In genomic region chr9:99592834-99593584, GRCh38 we compare ENCODE assay signal across 1 cellular context.
A peak's percentile ranks its signal among the peaks of the same experiment; 100 is the strongest.
TF ChIP-seq lines count a peak whose summit lies in the region.

No MANE protein-coding gene starts in this region.

TF ChIP-seq in GM12878, 131 proteins besides CTCF, POLR2A, EP300 and RAD21 (continued from another document and continues in another):
- TF ChIP-seq, protein P1, sequence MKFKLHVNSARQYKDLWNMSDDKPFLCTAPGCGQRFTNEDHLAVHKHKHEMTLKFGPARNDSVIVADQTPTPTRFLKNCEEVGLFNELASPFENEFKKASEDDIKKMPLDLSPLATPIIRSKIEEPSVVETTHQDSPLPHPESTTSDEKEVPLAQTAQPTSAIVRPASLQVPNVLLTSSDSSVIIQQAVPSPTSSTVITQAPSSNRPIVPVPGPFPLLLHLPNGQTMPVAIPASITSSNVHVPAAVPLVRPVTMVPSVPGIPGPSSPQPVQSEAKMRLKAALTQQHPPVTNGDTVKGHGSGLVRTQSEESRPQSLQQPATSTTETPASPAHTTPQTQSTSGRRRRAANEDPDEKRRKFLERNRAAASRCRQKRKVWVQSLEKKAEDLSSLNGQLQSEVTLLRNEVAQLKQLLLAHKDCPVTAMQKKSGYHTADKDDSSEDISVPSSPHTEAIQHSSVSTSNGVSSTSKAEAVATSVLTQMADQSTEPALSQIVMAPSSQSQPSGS (IDR thresholded peaks at IDR 0.05; ENCODE audit: low read length) = peak; percentile 61; the same call in 1 of the 2 replicates
- TF ChIP-seq SIX5 (IDR thresholded peaks at IDR 0.05; ENCODE audit: low read depth, low read length, severe bottlenecking) = no peak
- no peak for TF ChIP-seq FOS (IDR thresholded peaks at IDR 0.05; ENCODE audit: borderline replicate concordance, extremely low read depth, insufficient read length)
- TF ChIP-seq TARDBP (IDR thresholded peaks at IDR 0.05; ENCODE audit: borderline replicate concordance) = no peak
- peak; percentile 54 for TF ChIP-seq JUNB (IDR thresholded peaks at IDR 0.05)
- TF ChIP-seq NFYA (IDR thresholded peaks at IDR 0.05; ENCODE audit: borderline replicate concordance, low read depth, low read length) = no peak
- TF ChIP-seq, protein P2, sequence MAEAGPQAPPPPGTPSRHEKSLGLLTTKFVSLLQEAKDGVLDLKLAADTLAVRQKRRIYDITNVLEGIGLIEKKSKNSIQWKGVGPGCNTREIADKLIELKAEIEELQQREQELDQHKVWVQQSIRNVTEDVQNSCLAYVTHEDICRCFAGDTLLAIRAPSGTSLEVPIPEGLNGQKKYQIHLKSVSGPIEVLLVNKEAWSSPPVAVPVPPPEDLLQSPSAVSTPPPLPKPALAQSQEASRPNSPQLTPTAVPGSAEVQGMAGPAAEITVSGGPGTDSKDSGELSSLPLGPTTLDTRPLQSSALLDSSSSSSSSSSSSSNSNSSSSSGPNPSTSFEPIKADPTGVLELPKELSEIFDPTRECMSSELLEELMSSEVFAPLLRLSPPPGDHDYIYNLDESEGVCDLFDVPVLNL (IDR thresholded peaks at IDR 0.05; ENCODE audit: low read depth, low read length) = no peak
- no peak for TF ChIP-seq TAF1 (IDR thresholded peaks at IDR 0.05; ENCODE audit: borderline replicate concordance, low read depth, low read length)
- TF ChIP-seq RUNX3 (IDR thresholded peaks at IDR 0.05; ENCODE audit: low read length) = peak; percentile 73; the same call in 1 of the 2 replicates
- TF ChIP-seq EGR1 (IDR thresholded peaks at IDR 0.05; ENCODE audit: borderline replicate concordance in 1 of 2, low read depth in 2 of 2, low read length in 2 of 2) = no peak
- TF ChIP-seq BCL11A (IDR thresholded peaks at IDR 0.05; ENCODE audit: low read depth, low read length) = no peak
- peak; percentile 70 for TF ChIP-seq IKZF1 (conservative IDR thresholded peaks at IDR 0.05)
- TF ChIP-seq CBFB (IDR thresholded peaks at IDR 0.05; ENCODE audit: low read depth) = 0 out of 2 replicates have a peak, but pooled peaks have one; percentile 16
- no peak for TF ChIP-seq NR2F1 (conservative IDR thresholded peaks at IDR 0.05)
- no peak for TF ChIP-seq MEF2B (IDR thresholded peaks at IDR 0.05; ENCODE audit: partially characterized antibody, poor library complexity, severe bottlenecking)
- TF ChIP-seq SMAD5 (IDR thresholded peaks at IDR 0.05; ENCODE audit: low read depth) = no peak
- TF ChIP-seq, protein P3, sequence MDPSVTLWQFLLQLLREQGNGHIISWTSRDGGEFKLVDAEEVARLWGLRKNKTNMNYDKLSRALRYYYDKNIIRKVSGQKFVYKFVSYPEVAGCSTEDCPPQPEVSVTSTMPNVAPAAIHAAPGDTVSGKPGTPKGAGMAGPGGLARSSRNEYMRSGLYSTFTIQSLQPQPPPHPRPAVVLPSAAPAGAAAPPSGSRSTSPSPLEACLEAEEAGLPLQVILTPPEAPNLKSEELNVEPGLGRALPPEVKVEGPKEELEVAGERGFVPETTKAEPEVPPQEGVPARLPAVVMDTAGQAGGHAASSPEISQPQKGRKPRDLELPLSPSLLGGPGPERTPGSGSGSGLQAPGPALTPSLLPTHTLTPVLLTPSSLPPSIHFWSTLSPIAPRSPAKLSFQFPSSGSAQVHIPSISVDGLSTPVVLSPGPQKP (IDR thresholded peaks at IDR 0.05; ENCODE audit: low read depth, low read length) = no peak
- no peak for TF ChIP-seq USF1 (IDR thresholded peaks at IDR 0.05; ENCODE audit: borderline replicate concordance, extremely low read length, insufficient read depth, low read depth, low read length)
- TF ChIP-seq, protein P4, sequence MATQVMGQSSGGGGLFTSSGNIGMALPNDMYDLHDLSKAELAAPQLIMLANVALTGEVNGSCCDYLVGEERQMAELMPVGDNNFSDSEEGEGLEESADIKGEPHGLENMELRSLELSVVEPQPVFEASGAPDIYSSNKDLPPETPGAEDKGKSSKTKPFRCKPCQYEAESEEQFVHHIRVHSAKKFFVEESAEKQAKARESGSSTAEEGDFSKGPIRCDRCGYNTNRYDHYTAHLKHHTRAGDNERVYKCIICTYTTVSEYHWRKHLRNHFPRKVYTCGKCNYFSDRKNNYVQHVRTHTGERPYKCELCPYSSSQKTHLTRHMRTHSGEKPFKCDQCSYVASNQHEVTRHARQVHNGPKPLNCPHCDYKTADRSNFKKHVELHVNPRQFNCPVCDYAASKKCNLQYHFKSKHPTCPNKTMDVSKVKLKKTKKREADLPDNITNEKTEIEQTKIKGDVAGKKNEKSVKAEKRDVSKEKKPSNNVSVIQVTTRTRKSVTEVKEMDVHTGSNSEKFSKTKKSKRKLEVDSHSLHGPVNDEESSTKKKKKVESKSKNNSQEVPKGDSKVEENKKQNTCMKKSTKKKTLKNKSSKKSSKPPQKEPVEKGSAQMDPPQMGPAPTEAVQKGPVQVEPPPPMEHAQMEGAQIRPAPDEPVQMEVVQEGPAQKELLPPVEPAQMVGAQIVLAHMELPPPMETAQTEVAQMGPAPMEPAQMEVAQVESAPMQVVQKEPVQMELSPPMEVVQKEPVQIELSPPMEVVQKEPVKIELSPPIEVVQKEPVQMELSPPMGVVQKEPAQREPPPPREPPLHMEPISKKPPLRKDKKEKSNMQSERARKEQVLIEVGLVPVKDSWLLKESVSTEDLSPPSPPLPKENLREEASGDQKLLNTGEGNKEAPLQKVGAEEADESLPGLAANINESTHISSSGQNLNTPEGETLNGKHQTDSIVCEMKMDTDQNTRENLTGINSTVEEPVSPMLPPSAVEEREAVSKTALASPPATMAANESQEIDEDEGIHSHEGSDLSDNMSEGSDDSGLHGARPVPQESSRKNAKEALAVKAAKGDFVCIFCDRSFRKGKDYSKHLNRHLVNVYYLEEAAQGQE (IDR thresholded peaks at IDR 0.05; ENCODE audit: low read depth, low read length) = no peak
- no peak for TF ChIP-seq E4F1 (IDR thresholded peaks at IDR 0.05; ENCODE audit: borderline replicate concordance, partially characterized antibody)
- no peak for TF ChIP-seq CHD4 (IDR thresholded peaks at IDR 0.05)
- TF ChIP-seq BHLHE40 (IDR thresholded peaks at IDR 0.05; ENCODE audit: borderline replicate concordance in 1 of 2, low read depth in 2 of 2, low read length in 1 of 2) = peak; percentile 53 to 74; a peak in 3 of 4 replicates
- TF ChIP-seq TBL1XR1 (IDR thresholded peaks at IDR 0.05; ENCODE audit: low read depth, low read length) = no peak
- 0 out of 2 replicates have a peak, but pooled peaks have one; percentile 35 for TF ChIP-seq EED (IDR thresholded peaks at IDR 0.05; ENCODE audit: low read depth)
- no peak for TF ChIP-seq SMAD1 (IDR thresholded peaks at IDR 0.05; ENCODE audit: low read depth, partially characterized antibody)
- no peak for TF ChIP-seq CBX3 (IDR thresholded peaks at IDR 0.05; ENCODE audit: borderline replicate concordance, low read depth)
- TF ChIP-seq STAT3 (IDR thresholded peaks at IDR 0.05; ENCODE audit: low read depth, low read length) = no peak
- TF ChIP-seq, protein P5, sequence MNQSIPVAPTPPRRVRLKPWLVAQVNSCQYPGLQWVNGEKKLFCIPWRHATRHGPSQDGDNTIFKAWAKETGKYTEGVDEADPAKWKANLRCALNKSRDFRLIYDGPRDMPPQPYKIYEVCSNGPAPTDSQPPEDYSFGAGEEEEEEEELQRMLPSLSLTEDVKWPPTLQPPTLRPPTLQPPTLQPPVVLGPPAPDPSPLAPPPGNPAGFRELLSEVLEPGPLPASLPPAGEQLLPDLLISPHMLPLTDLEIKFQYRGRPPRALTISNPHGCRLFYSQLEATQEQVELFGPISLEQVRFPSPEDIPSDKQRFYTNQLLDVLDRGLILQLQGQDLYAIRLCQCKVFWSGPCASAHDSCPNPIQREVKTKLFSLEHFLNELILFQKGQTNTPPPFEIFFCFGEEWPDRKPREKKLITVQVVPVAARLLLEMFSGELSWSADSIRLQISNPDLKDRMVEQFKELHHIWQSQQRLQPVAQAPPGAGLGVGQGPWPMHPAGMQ (IDR thresholded peaks at IDR 0.05; ENCODE audit: borderline replicate concordance) = no peak
- TF ChIP-seq BACH1 (IDR thresholded peaks at IDR 0.05; ENCODE audit: borderline replicate concordance) = no peak
- no peak for TF ChIP-seq HCFC1 (IDR thresholded peaks at IDR 0.05; ENCODE audit: low read length)
- peak; percentile 26; the same call in 1 of the 2 replicates for TF ChIP-seq CREM (IDR thresholded peaks at IDR 0.05; ENCODE audit: low read depth)
- no peak for TF ChIP-seq EZH2 (IDR thresholded peaks at IDR 0.05; ENCODE audit: borderline replicate concordance, control insufficient read depth, low read depth, low read length)
- peak; percentile 66 to 76 for TF ChIP-seq IKZF2 (IDR thresholded peaks at IDR 0.05)
- TF ChIP-seq, protein P6, sequence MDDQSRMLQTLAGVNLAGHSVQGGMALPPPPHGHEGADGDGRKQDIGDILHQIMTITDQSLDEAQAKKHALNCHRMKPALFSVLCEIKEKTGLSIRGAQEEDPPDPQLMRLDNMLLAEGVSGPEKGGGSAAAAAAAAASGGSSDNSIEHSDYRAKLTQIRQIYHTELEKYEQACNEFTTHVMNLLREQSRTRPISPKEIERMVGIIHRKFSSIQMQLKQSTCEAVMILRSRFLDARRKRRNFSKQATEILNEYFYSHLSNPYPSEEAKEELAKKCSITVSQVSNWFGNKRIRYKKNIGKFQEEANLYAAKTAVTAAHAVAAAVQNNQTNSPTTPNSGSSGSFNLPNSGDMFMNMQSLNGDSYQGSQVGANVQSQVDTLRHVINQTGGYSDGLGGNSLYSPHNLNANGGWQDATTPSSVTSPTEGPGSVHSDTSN (IDR thresholded peaks at IDR 0.05; ENCODE audit: insufficient replicate concordance, low read depth, low read length) = no peak
- no peak; a peak in 1 of 4 replicates for TF ChIP-seq ETV6 (conservative IDR thresholded peaks at IDR 0.05 in 1 of 2, IDR thresholded peaks at IDR 0.05 in 1 of 2; ENCODE audit: borderline replicate concordance in 1 of 2, low read depth in 1 of 2)
- peak; percentile 96 for TF ChIP-seq ATF7 (IDR thresholded peaks at IDR 0.05; ENCODE audit: low read depth)
- no peak for TF ChIP-seq SREBF2 (IDR thresholded peaks at IDR 0.05; ENCODE audit: low read length)
- TF ChIP-seq HDAC6 (IDR thresholded peaks at IDR 0.05; ENCODE audit: unreplicated experiment) = no peak
- TF ChIP-seq RBBP5 (conservative IDR thresholded peaks at IDR 0.05) = no peak
- TF ChIP-seq SP1 (IDR thresholded peaks at IDR 0.05; ENCODE audit: low read depth, low read length) = no peak
- no peak for TF ChIP-seq RB1 (IDR thresholded peaks at IDR 0.05; ENCODE audit: borderline replicate concordance)
- TF ChIP-seq SPI1 (IDR thresholded peaks at IDR 0.05; ENCODE audit: borderline replicate concordance, insufficient read depth, low read depth, low read length) = no peak
- no peak for TF ChIP-seq ASH2L (IDR thresholded peaks at IDR 0.05; ENCODE audit: borderline replicate concordance, low read depth)
- TF ChIP-seq KLF5 (IDR thresholded peaks at IDR 0.05; ENCODE audit: partially characterized antibody) = no peak
- TF ChIP-seq NR2C1 (IDR thresholded peaks at IDR 0.05) = no peak
- peak; percentile 25; the same call in 1 of the 2 replicates for TF ChIP-seq MTA2 (IDR thresholded peaks at IDR 0.05; ENCODE audit: low read depth)
- no peak for TF ChIP-seq ATF3 (IDR thresholded peaks at IDR 0.05; ENCODE audit: borderline replicate concordance, extremely low read depth, low read depth, low read length)
- no peak for TF ChIP-seq NR2C2 (IDR thresholded peaks at IDR 0.05; ENCODE audit: borderline replicate concordance, control insufficient read depth, insufficient read length, low read depth)
- no peak for TF ChIP-seq MTA3 (IDR thresholded peaks at IDR 0.05; ENCODE audit: borderline replicate concordance, low read length)
- no peak for TF ChIP-seq TCF3 (IDR thresholded peaks at IDR 0.05; ENCODE audit: borderline replicate concordance, insufficient read depth, low read depth, low read length)
- TF ChIP-seq, protein P7, sequence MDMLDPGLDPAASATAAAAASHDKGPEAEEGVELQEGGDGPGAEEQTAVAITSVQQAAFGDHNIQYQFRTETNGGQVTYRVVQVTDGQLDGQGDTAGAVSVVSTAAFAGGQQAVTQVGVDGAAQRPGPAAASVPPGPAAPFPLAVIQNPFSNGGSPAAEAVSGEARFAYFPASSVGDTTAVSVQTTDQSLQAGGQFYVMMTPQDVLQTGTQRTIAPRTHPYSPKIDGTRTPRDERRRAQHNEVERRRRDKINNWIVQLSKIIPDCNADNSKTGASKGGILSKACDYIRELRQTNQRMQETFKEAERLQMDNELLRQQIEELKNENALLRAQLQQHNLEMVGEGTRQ (IDR thresholded peaks at IDR 0.05; ENCODE audit: borderline replicate concordance, low read depth, low read length) = peak; percentile 8; the same call in 1 of the 2 replicates
- TF ChIP-seq ZNF274 (IDR thresholded peaks at IDR 0.05; ENCODE audit: insufficient read depth, insufficient read length) = no peak
- no peak for TF ChIP-seq CHD1 (IDR thresholded peaks at IDR 0.05; ENCODE audit: low read depth, low read length)
- TF ChIP-seq GABPA (IDR thresholded peaks at IDR 0.05; ENCODE audit: low read depth) = no peak
- peak; percentile 50; the same call in 1 of the 2 replicates for TF ChIP-seq ZNF384 (IDR thresholded peaks at IDR 0.05; ENCODE audit: borderline replicate concordance, low read depth, low read length)
- TF ChIP-seq ZNF217 (IDR thresholded peaks at IDR 0.05) = no peak
- no peak for TF ChIP-seq ZZZ3 (IDR thresholded peaks at IDR 0.05; ENCODE audit: control insufficient read depth, insufficient read length, low read depth)
